8 cellular contexts compared by ENCODE assay signal in the genomic region with DNA sequence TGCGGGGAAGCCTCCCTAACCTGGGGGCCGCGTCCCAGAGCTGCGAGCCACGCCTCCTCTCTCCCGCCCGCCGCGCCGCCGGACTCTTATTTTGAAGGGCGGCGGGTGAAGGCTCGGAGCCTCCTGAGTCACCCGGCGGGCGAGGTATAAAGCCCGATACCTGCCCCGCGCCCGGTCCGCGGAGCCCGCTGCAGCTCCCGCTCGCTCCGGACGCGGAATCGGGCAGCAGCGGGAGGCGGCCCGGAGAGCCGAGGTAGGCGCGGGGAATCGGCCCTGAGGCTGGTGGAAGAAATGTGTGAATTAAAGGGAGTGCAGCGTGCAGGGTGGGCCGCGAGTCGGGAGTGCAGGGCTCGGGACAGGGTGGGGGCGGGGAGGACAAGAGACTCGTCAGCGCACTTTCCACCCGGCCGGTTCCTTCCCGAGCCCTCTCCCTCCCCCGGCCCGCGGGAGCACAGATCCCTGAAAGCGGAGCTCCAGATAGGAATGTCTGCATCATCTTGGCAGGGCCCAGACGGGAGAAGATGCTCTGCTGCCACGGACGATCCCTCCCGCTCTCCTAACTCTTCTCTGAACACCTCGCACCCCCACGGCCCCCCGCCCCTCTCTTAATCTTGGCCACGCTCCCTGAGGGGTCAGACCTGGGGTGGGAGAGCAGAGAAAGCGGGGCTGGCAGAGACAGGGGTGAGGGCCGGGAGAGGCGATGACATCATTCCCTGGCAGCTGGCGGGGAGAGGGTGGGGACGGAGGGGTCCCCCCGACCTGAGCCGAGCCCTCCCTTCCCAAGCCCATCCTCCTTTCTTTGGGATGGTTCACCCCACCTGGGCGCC.
A peak's percentile ranks its signal among the peaks of the same experiment; 100 is the strongest.
DNase-seq lines count a peak whose midpoint lies in the region; ATAC-seq and TF ChIP-seq lines count a peak whose summit lies in the region.

No MANE protein-coding gene starts in this region.

- intact Hi-C loops in Right ventricle myocardium inferior (cut with DNase I), result loop anchor here (2.0 to 5.0 kb wide), 4 partner anchors 15 to 115 kb away; no protein-coding TSS in a partner anchor

- peaks cover 33% of the 10 kb centered on the region for H3K27me3 Mint-ChIP-seq in activated naive CD8-positive, alpha-beta T cell
- H3K27me3 Mint-ChIP-seq in osteocyte (ENCODE audit: unreplicated experiment), result no peaks in the 10 kb centered on the region

- TF ChIP-seq EP300 in upper lobe of left lung (IDR thresholded peaks at IDR 0.05), result peak in 1 of 4 donors; percentile 9

- no peaks in the 10 kb centered on the region for H3K36me3 ChIP-seq in upper lobe of left lung

- H3K36me3 Mint-ChIP-seq in activated naive CD8-positive, alpha-beta T cell, result no peaks in the 10 kb centered on the region
- peaks cover 23% of the 10 kb centered on the region for H3K36me3 Mint-ChIP-seq in osteocyte (ENCODE audit: unreplicated experiment)

- H3K4me1 Mint-ChIP-seq in activated naive CD8-positive, alpha-beta T cell (ENCODE audit: low read depth), result peaks cover 12% of the 10 kb centered on the region
- peaks cover 50% of the 10 kb centered on the region for H3K4me1 Mint-ChIP-seq in osteocyte (ENCODE audit: unreplicated experiment)

- H3K27me3 ChIP-seq in upper lobe of left lung, result peaks cover 0 to 13% (median 6%) of the 10 kb centered on the region in 4 donors

- H3K9me3 ChIP-seq in upper lobe of left lung, result no peaks in the 10 kb centered on the region

- ATAC-seq in GM19455 (IDR thresholded peaks at IDR 0.05; ENCODE audit: unreplicated experiment), result peak; percentile 83
- ATAC-seq in HG03558 (IDR thresholded peaks at IDR 0.05; ENCODE audit: extremely low read depth, unreplicated experiment), result peak; percentile 72
- ATAC-seq in Right ventricle myocardium inferior, result peak; percentile 92
- ATAC-seq in upper lobe of left lung (ENCODE audit: low FRiP score in 2 of 2), result peak; percentile 89 to 94

- DNase-seq in COLO668 (lab: John Stamatoyannopoulos, UW; ENCODE audit: unreplicated experiment) (peak; percentile 82), SHP77 (lab: John Stamatoyannopoulos, UW) (peak; percentile 28 to 44), Right ventricle myocardium inferior (ENCODE audit: missing footprints) (peak; percentile 91), osteocyte (ENCODE audit: extremely low spot score, unreplicated experiment) (peak; percentile 89), upper lobe of left lung (peak; percentile 80 to 94)

- peak in 3 of 4 donors; percentile 64 to 78 (median 71) for TF ChIP-seq POLR2A in upper lobe of left lung (IDR thresholded peaks at IDR 0.05)

- peak overlapping the region; percentile 76 for H3K4me3 Mint-ChIP-seq in activated naive CD8-positive, alpha-beta T cell
- peak overlapping the region; percentile 87 for H3K4me3 Mint-ChIP-seq in osteocyte (ENCODE audit: unreplicated experiment)

- H3K27ac Mint-ChIP-seq in activated naive CD8-positive, alpha-beta T cell, result no peak overlapping the region
- peak overlapping the region; percentile 90 for H3K27ac Mint-ChIP-seq in osteocyte (ENCODE audit: unreplicated experiment)

- H3K4me3 ChIP-seq in upper lobe of left lung, result peak overlapping the region; percentile 59 to 85 (median 74)

- H3K27ac ChIP-seq in upper lobe of left lung, result peak overlapping the region; percentile 77 to 93 (median 84)

- WGBS in upper lobe of left lung, 2 donors, result 1% methylated on average over 25 to 66 of the region's 68 CpGs

- no peaks in the 10 kb centered on the region for H3K9me3 Mint-ChIP-seq in activated naive CD8-positive, alpha-beta T cell (ENCODE audit: low read depth)
- H3K9me3 Mint-ChIP-seq in osteocyte (ENCODE audit: unreplicated experiment), result no peaks in the 10 kb centered on the region

- H3K4me1 ChIP-seq in upper lobe of left lung, result peaks cover 0 to 19% (median 16%) of the 10 kb centered on the region in 4 donors

- TF ChIP-seq CTCF in osteocyte (IDR thresholded peaks at IDR 0.05) (no peak), upper lobe of left lung (IDR thresholded peaks at IDR 0.05) (peak in 1 of 6 experiments; percentile 14)

Comparison
In these comparisons a context has a peak if more than half of its experiments do, and no peak if none do; other contexts are left out.
1. Peak in every context shown above with its lines: DNase-seq, ATAC-seq, H3K4me3 ChIP-seq and H3K27ac ChIP-seq.
2. DNase-seq: peak in every context shown above with its lines; median percentile 91 in Right ventricle myocardium inferior; 89 in osteocyte; 87 in upper lobe of left lung; 82 in COLO668; 36 in SHP77.